In the genomic region with DNA sequence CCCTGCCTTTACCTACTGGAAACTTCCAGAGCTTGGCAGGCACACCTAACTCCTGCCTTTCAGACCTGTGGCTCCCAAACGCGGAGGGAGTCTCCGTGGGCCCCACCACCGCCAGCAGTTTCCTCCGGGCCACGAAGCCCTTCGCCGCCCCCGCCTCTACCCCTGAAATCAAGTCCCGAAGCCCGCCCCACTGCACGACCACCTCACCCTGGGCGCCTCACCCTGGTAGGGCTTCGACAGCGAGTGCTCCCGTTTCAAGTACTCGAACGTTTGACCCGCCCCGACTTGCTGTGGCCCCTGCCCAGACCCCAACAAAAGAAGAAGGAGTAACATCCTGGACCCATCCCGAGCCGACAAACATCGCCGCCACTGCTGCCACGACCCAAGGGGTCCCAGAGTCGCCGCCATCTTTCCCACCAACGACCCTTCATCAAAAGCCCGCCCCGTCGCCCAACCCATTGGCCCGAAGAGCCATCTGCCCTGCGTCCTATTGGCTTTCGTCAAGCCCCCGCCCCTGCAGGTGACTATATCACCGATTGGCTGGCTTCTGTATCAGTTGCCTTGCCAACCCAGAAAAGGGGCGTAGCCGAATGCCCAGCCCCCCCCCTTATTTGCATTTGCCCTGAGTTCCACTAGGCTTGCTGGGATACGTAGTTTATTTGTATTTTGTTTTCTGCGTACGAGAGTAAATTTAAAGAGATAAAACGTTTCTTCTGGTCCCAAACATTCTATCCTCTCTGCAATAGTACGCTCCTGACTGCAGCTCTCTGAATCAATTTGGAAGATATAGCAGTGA, we compare ENCODE assay signal across 1 cellular context.
TF ChIP-seq lines count a peak whose summit lies in the region.

A gene with protein sequence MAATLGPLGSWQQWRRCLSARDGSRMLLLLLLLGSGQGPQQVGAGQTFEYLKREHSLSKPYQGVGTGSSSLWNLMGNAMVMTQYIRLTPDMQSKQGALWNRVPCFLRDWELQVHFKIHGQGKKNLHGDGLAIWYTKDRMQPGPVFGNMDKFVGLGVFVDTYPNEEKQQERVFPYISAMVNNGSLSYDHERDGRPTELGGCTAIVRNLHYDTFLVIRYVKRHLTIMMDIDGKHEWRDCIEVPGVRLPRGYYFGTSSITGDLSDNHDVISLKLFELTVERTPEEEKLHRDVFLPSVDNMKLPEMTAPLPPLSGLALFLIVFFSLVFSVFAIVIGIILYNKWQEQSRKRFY (minus strand): TSS at position 432 of the 796 bp plus-strand sequence. CDS start 24 bp downstream, at position 408.

TF ChIP-seq in HepG2, 621 proteins besides CTCF, POLR2A, EP300 and RAD21 (continued from another document and continues in another):
- TF ChIP-seq ZSCAN21 (CRISPR knock-in tag; IDR thresholded peaks at IDR 0.05; ENCODE audit: borderline replicate concordance) (peak; percentile 47; the same call in 1 of the 2 replicates), NFIB (CRISPR knock-in tag; IDR thresholded peaks at IDR 0.05; ENCODE audit: borderline replicate concordance) (no peak), ZNF207 (IDR thresholded peaks at IDR 0.05; ENCODE audit: borderline replicate concordance) (no peak), ARNT (IDR thresholded peaks at IDR 0.05) (no peak), FOXJ3 (CRISPR knock-in tag; IDR thresholded peaks at IDR 0.05; ENCODE audit: borderline replicate concordance) (0 out of 2 replicates have a peak, but pooled peaks have one; percentile 21), CAMTA2 (CRISPR knock-in tag; IDR thresholded peaks at IDR 0.05; ENCODE audit: borderline replicate concordance) (no peak; the same call in 1 of the 2 replicates), GATA4 (IDR thresholded peaks at IDR 0.05; ENCODE audit: borderline replicate concordance, low read depth) (no peak), ZNF746 (CRISPR knock-in tag; IDR thresholded peaks at IDR 0.05) (peak; percentile 73), ZNF703 (CRISPR knock-in tag; IDR thresholded peaks at IDR 0.05; ENCODE audit: borderline replicate concordance) (0 out of 2 replicates have a peak, but pooled peaks have one; percentile 49), JDP2 (CRISPR knock-in tag; IDR thresholded peaks at IDR 0.05; ENCODE audit: borderline replicate concordance) (no peak), ZNF101 (CRISPR knock-in tag; IDR thresholded peaks at IDR 0.05; ENCODE audit: borderline replicate concordance, low read depth) (no peak), SKI (IDR thresholded peaks at IDR 0.05; ENCODE audit: partially characterized antibody) (peak; percentile 28), ZNF34 (CRISPR knock-in tag; IDR thresholded peaks at IDR 0.05; ENCODE audit: borderline replicate concordance) (0 out of 2 replicates have a peak, but pooled peaks have one; percentile 82), GTF3A (CRISPR knock-in tag; conservative IDR thresholded peaks at IDR 0.05) (peak; percentile 70; the same call in 1 of the 2 replicates), ZNF235 (CRISPR knock-in tag; IDR thresholded peaks at IDR 0.05; ENCODE audit: borderline replicate concordance) (no peak), ZNF282 (IDR thresholded peaks at IDR 0.05; ENCODE audit: partially characterized antibody) (no peak), GPN1 (CRISPR knock-in tag; IDR thresholded peaks at IDR 0.05; ENCODE audit: borderline replicate concordance) (no peak), RBM22 (optimal IDR thresholded peaks at IDR 0.05; ENCODE audit: low read length) (no peak), ZNF605 (CRISPR knock-in tag; IDR thresholded peaks at IDR 0.05) (no peak), ZNF569 (CRISPR knock-in tag; IDR thresholded peaks at IDR 0.05; ENCODE audit: borderline replicate concordance) (0 out of 2 replicates have a peak, but pooled peaks have one; percentile 52), ZNF3 (CRISPR knock-in tag; IDR thresholded peaks at IDR 0.05) (no peak), CREB1 (IDR thresholded peaks at IDR 0.05) (peak; percentile 74), CREB1 (CRISPR knock-in tag; IDR thresholded peaks at IDR 0.05) (peak; percentile 89), CREM (IDR thresholded peaks at IDR 0.05) (peak; percentile 74), CREM (CRISPR knock-in tag; IDR thresholded peaks at IDR 0.05) (no peak)
- TF ChIP-seq, protein P1, sequence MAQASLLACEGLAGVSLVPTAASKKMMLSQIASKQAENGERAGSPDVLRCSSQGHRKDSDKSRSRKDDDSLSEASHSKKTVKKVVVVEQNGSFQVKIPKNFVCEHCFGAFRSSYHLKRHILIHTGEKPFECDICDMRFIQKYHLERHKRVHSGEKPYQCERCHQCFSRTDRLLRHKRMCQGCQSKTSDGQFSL (CRISPR knock-in tag; IDR thresholded peaks at IDR 0.05): peak; percentile 98
- TF ChIP-seq, protein P2, sequence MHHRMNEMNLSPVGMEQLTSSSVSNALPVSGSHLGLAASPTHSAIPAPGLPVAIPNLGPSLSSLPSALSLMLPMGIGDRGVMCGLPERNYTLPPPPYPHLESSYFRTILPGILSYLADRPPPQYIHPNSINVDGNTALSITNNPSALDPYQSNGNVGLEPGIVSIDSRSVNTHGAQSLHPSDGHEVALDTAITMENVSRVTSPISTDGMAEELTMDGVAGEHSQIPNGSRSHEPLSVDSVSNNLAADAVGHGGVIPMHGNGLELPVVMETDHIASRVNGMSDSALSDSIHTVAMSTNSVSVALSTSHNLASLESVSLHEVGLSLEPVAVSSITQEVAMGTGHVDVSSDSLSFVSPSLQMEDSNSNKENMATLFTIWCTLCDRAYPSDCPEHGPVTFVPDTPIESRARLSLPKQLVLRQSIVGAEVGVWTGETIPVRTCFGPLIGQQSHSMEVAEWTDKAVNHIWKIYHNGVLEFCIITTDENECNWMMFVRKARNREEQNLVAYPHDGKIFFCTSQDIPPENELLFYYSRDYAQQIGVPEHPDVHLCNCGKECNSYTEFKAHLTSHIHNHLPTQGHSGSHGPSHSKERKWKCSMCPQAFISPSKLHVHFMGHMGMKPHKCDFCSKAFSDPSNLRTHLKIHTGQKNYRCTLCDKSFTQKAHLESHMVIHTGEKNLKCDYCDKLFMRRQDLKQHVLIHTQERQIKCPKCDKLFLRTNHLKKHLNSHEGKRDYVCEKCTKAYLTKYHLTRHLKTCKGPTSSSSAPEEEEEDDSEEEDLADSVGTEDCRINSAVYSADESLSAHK (CRISPR knock-in tag; IDR thresholded peaks at IDR 0.05; ENCODE audit: borderline replicate concordance): no peak
- TF ChIP-seq, protein P3, sequence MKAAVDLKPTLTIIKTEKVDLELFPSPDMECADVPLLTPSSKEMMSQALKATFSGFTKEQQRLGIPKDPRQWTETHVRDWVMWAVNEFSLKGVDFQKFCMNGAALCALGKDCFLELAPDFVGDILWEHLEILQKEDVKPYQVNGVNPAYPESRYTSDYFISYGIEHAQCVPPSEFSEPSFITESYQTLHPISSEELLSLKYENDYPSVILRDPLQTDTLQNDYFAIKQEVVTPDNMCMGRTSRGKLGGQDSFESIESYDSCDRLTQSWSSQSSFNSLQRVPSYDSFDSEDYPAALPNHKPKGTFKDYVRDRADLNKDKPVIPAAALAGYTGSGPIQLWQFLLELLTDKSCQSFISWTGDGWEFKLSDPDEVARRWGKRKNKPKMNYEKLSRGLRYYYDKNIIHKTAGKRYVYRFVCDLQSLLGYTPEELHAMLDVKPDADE (CRISPR knock-in tag; IDR thresholded peaks at IDR 0.05): no peak
- TF ChIP-seq, protein P4, sequence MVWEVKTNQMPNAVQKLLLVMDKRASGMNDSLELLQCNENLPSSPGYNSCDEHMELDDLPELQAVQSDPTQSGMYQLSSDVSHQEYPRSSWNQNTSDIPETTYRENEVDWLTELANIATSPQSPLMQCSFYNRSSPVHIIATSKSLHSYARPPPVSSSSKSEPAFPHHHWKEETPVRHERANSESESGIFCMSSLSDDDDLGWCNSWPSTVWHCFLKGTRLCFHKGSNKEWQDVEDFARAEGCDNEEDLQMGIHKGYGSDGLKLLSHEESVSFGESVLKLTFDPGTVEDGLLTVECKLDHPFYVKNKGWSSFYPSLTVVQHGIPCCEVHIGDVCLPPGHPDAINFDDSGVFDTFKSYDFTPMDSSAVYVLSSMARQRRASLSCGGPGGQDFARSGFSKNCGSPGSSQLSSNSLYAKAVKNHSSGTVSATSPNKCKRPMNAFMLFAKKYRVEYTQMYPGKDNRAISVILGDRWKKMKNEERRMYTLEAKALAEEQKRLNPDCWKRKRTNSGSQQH (CRISPR knock-in tag; IDR thresholded peaks at IDR 0.05; ENCODE audit: low read depth): peak; percentile 52
- TF ChIP-seq, protein P5, sequence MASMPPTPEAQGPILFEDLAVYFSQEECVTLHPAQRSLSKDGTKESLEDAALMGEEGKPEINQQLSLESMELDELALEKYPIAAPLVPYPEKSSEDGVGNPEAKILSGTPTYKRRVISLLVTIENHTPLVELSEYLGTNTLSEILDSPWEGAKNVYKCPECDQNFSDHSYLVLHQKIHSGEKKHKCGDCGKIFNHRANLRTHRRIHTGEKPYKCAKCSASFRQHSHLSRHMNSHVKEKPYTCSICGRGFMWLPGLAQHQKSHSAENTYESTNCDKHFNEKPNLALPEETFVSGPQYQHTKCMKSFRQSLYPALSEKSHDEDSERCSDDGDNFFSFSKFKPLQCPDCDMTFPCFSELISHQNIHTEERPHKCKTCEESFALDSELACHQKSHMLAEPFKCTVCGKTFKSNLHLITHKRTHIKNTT (CRISPR knock-in tag; IDR thresholded peaks at IDR 0.05): no peak
- TF ChIP-seq, protein P6, sequence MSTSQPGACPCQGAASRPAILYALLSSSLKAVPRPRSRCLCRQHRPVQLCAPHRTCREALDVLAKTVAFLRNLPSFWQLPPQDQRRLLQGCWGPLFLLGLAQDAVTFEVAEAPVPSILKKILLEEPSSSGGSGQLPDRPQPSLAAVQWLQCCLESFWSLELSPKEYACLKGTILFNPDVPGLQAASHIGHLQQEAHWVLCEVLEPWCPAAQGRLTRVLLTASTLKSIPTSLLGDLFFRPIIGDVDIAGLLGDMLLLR (CRISPR knock-in tag; IDR thresholded peaks at IDR 0.05): 0 out of 2 replicates have a peak, but pooled peaks have one; percentile 47
- TF ChIP-seq, protein P7, sequence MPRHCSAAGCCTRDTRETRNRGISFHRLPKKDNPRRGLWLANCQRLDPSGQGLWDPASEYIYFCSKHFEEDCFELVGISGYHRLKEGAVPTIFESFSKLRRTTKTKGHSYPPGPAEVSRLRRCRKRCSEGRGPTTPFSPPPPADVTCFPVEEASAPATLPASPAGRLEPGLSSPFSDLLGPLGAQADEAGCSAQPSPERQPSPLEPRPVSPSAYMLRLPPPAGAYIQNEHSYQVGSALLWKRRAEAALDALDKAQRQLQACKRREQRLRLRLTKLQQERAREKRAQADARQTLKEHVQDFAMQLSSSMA (CRISPR knock-in tag; IDR thresholded peaks at IDR 0.05): no peak
- TF ChIP-seq, protein P8, sequence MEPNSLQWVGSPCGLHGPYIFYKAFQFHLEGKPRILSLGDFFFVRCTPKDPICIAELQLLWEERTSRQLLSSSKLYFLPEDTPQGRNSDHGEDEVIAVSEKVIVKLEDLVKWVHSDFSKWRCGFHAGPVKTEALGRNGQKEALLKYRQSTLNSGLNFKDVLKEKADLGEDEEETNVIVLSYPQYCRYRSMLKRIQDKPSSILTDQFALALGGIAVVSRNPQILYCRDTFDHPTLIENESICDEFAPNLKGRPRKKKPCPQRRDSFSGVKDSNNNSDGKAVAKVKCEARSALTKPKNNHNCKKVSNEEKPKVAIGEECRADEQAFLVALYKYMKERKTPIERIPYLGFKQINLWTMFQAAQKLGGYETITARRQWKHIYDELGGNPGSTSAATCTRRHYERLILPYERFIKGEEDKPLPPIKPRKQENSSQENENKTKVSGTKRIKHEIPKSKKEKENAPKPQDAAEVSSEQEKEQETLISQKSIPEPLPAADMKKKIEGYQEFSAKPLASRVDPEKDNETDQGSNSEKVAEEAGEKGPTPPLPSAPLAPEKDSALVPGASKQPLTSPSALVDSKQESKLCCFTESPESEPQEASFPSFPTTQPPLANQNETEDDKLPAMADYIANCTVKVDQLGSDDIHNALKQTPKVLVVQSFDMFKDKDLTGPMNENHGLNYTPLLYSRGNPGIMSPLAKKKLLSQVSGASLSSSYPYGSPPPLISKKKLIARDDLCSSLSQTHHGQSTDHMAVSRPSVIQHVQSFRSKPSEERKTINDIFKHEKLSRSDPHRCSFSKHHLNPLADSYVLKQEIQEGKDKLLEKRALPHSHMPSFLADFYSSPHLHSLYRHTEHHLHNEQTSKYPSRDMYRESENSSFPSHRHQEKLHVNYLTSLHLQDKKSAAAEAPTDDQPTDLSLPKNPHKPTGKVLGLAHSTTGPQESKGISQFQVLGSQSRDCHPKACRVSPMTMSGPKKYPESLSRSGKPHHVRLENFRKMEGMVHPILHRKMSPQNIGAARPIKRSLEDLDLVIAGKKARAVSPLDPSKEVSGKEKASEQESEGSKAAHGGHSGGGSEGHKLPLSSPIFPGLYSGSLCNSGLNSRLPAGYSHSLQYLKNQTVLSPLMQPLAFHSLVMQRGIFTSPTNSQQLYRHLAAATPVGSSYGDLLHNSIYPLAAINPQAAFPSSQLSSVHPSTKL (CRISPR knock-in tag; IDR thresholded peaks at IDR 0.05): peak; percentile 17; the same call in 1 of the 2 replicates
- TF ChIP-seq, protein P9, sequence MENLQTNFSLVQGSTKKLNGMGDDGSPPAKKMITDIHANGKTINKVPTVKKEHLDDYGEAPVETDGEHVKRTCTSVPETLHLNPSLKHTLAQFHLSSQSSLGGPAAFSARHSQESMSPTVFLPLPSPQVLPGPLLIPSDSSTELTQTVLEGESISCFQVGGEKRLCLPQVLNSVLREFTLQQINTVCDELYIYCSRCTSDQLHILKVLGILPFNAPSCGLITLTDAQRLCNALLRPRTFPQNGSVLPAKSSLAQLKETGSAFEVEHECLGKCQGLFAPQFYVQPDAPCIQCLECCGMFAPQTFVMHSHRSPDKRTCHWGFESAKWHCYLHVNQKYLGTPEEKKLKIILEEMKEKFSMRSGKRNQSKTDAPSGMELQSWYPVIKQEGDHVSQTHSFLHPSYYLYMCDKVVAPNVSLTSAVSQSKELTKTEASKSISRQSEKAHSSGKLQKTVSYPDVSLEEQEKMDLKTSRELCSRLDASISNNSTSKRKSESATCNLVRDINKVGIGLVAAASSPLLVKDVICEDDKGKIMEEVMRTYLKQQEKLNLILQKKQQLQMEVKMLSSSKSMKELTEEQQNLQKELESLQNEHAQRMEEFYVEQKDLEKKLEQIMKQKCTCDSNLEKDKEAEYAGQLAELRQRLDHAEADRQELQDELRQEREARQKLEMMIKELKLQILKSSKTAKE (CRISPR knock-in tag; IDR thresholded peaks at IDR 0.05; ENCODE audit: borderline replicate concordance): no peak
- TF ChIP-seq, protein P10, sequence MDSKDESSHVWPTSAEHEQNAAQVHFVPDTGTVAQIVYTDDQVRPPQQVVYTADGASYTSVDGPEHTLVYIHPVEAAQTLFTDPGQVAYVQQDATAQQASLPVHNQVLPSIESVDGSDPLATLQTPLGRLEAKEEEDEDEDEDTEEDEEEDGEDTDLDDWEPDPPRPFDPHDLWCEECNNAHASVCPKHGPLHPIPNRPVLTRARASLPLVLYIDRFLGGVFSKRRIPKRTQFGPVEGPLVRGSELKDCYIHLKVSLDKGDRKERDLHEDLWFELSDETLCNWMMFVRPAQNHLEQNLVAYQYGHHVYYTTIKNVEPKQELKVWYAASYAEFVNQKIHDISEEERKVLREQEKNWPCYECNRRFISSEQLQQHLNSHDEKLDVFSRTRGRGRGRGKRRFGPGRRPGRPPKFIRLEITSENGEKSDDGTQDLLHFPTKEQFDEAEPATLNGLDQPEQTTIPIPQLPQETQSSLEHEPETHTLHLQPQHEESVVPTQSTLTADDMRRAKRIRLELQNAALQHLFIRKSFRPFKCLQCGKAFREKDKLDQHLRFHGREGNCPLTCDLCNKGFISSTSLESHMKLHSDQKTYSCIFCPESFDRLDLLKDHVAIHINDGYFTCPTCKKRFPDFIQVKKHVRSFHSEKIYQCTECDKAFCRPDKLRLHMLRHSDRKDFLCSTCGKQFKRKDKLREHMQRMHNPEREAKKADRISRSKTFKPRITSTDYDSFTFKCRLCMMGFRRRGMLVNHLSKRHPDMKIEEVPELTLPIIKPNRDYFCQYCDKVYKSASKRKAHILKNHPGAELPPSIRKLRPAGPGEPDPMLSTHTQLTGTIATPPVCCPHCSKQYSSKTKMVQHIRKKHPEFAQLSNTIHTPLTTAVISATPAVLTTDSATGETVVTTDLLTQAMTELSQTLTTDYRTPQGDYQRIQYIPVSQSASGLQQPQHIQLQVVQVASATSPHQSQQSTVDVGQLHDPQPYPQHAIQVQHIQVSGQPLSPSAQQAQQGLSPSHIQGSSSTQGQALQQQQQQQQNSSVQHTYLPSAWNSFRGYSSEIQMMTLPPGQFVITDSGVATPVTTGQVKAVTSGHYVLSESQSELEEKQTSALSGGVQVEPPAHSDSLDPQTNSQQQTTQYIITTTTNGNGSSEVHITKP (CRISPR knock-in tag; IDR thresholded peaks at IDR 0.05; ENCODE audit: low read depth): no peak
